Comparison of ENCODE assay signal across 15 cellular contexts in the genomic region with DNA sequence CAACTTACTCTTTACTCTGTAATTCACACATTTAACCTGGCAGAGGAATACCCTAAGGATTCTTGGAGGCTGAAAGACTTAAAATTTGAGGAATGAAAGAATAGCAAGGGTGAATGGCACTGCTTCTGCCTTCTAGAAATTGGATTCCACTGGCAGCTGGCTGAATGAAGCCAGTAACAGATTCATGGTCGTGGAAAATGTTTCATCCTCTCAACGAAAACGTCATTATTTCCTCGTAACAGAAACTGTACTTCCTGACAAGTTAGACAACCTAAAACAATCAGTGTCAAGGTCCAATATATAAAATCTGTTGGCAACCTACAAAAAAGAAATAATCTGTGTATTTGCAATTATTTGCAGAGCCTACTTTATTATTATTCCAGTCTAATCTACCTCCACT.
"Had no signal": no experiment of that assay in that cellular context is flagged by ENCODE, and none has a peak within 500 bp of the region (broad histone marks: within the 10 kb centered on the region; RNA-seq: fewer than 3 reads in every experiment).

No MANE protein-coding gene starts in this region.

- ATAC-seq: foreskin keratinocyte; left lung; right cardiac atrium; stimulated activated naive CD8-positive, alpha-beta T cell treated with anti-CD3 and anti-CD28 coated beads, Interleukin-15, Interleukin-2, amounts not matched to agents 100 U/mL and 50 U/mL, for 24 hours had no signal

- H3K9me3 ChIP-seq: left lung, testis had no signal

- H3K4me1 ChIP-seq: foreskin keratinocyte, left lung had no signal

- H3K27me3 ChIP-seq: testis had no signal

- H3K27ac ChIP-seq: foreskin keratinocyte, testis had no signal

- H3K36me3 ChIP-seq: left lung had no signal

- DNase-seq: activated T-cell treated with anti-CD3 and anti-CD28 coated beads, Interleukin-2, amount 50 U/mL, for 1 hour; amygdala; erythroblast; foreskin keratinocyte; head of caudate nucleus; left lung; mesendoderm; naive B cell; posterior cingulate gyrus; right cardiac atrium; stimulated activated CD4-positive, alpha-beta T cell treated with anti-CD3 and anti-CD28 coated beads, Interleukin-4, amount 100 ng/mL, for 1 hour; stimulated activated CD8-positive, alpha-beta memory T cell treated with anti-CD3 and anti-CD28 coated beads, Interleukin-4, amount 100 ng/mL, for 48 hours; stimulated activated naive CD8-positive, alpha-beta T cell treated with anti-CD3 and anti-CD28 coated beads, Interleukin-15, Interleukin-2, amounts not matched to agents 100 U/mL and 50 U/mL, for 24 hours; T-helper 2 cell; testis had no signal

- H3K4me3 ChIP-seq: left lung, testis had no signal
